23 cellular contexts compared by ENCODE assay signal in the genomic region with DNA sequence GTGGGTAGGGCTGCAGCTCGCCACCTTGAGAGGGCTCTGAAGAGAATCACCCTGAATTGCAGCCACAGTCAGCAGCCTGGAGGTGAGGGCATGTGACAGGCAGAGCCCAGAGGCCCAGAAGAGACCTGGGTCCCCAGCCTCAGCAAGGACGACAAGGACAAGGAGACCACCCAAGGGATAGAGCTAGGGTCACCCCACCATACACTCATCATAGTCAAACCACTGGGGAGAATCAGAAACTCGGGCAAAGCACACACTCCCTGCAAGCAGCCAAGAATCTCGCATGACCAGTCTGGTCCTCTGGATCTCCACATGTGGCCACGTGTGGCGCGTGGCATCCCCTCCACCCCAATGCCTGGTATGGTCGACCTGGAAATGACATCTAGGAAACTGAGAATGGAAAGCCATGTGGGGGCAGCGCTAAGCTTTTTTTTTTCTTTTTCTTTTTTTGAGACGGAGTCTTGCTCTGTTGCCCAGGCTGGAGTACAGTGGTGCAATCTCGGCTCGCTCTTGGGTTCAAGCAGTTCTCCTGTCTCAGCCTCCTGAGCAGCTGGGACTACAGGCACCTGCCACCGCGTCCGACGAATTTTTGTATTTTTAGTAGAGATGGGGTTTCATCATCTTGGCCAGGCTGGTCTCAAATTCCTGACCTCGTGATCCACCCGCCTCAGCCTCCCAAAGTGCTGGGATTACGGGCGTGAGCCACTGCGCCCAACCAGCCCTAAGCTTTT. TPM values are rescaled to one million over a fixed set of nuclear protein-coding genes. Genes with fewer than 3 reads are reported as not detected.
A peak's percentile ranks its signal among the peaks of the same experiment; 100 is the strongest.
DNase-seq lines count a peak whose midpoint lies in the region; ATAC-seq, FAIRE-seq and TF ChIP-seq lines count a peak whose summit lies in the region.
"Had no signal": no experiment of that assay in that cellular context is flagged by ENCODE, and none has a peak within 500 bp of the region (broad histone marks: within the 10 kb centered on the region; RNA-seq: fewer than 3 reads in every experiment).

No MANE protein-coding gene starts in this region.

- POLR2A ChIA-PET in HepG2 (lab: Yijun Ruan, JAX): interaction anchor here (7.0 to 20.9 kb wide), 3 partner anchors 20 to 73 kb away, joined by 79 to 1379 read pairs (median 89); a partner anchor contains a TSS
- POLR2A ChIA-PET in RWPE1 (lab: Yijun Ruan, JAX; ENCODE audit: low non-redundant PET): interaction anchor here (0.6 kb wide), 1 partner anchor 69 kb away, joined by 4 read pairs; no protein-coding TSS in a partner anchor

- no peaks in the 10 kb centered on the region for H4K20me1 ChIP-seq in HepG2 (ENCODE audit: insufficient read depth, low read length)

- H3K4me3 ChIP-seq in HepG2 (replicated peaks in 1 of 3; ENCODE audit: insufficient read depth in 1 of 3, low read depth in 2 of 3, low read length in 3 of 3): peak overlapping the region in 1 of 3 experiments; percentile 20; a peak in 2 of 6 replicates
- no peak overlapping the region for H3K4me3 ChIP-seq in right lobe of liver

- H3K9me3 Mint-ChIP-seq in nephron: no peaks in the 10 kb centered on the region
- no peaks in the 10 kb centered on the region for H3K9me3 Mint-ChIP-seq in activated T-cell treated with anti-CD3 and anti-CD28 coated beads, Interleukin-2, amount 50 U/mL, for 72 hours
- H3K9me3 Mint-ChIP-seq in osteocyte (ENCODE audit: unreplicated experiment): no peaks in the 10 kb centered on the region
- H3K9me3 Mint-ChIP-seq: CD14-positive monocyte, H9 had no signal

- no peak for DNase-seq in HepG2 (ENCODE audit: low spot score)
- no peak for DNase-seq in right lobe of liver
- no peak for DNase-seq in RWPE1 (ENCODE audit: low spot score)
- no peak for DNase-seq in activated T-cell treated with anti-CD3 and anti-CD28 coated beads, Interleukin-2, amount 50 U/mL, for 72 hours
- no peak for DNase-seq in NCI-H1417 (lab: John Stamatoyannopoulos, UW)
- no peak for DNase-seq in osteocyte (ENCODE audit: extremely low spot score, unreplicated experiment)
- DNase-seq: DMS79, H9, KG1, NCI-H1105 treated with DMSO at 0.1 percent for 48 hours, NCI-H1694, NCI-H2081, NCI-H2171, NCI-H524 treated with DMSO at 0.1 percent for 48 hours, OCI-M1, SHP77 treated with DMSO at 0.1 percent for 48 hours, T-helper 1 cell had no signal

- no peaks in the 10 kb centered on the region for H3K9me3 ChIP-seq in HepG2 (ENCODE audit: low read length)
- H3K9me3 ChIP-seq in right lobe of liver: no peaks in the 10 kb centered on the region

- CTCF ChIA-PET in HepG2 (lab: Yijun Ruan, JAX; ENCODE audit: low intra/inter-chr PET ratio, low total read pairs) (no interaction called here), RWPE1 (lab: Yijun Ruan, JAX) (interaction anchor here (0.7 to 1.2 kb wide), 2 partner anchors 14 to 26 kb away, joined by 3 to 7 read pairs; a partner anchor contains a TSS)

- no peak for TF ChIP-seq RAD21 in HepG2 (CRISPR knock-in tag; IDR thresholded peaks at IDR 0.05)

- BruUV-seq in HepG2 (replicated peaks; lab: Mats Ljungman, UMichigan): no TSS peak

- TF ChIP-seq EP300 in HepG2 (IDR thresholded peaks at IDR 0.05; ENCODE audit: low read depth in 2 of 2, low read length in 2 of 2) (no peak), HepG2 (CRISPR knock-in tag; IDR thresholded peaks at IDR 0.05; ENCODE audit: borderline replicate concordance) (no peak)

- no peak for FAIRE-seq in HepG2 (lab: Jason Lieb, UNC)
- FAIRE-seq: A204.1, RCC 7860 had no signal

- peaks cover 70% of the 10 kb centered on the region for H3K4me1 ChIP-seq in HepG2 (ENCODE audit: insufficient read depth, low read length)
- peaks cover 0 to 27% (median 2%) of the 10 kb centered on the region in 4 donors for H3K4me1 ChIP-seq in right lobe of liver

- H3K4me2 ChIP-seq in HepG2 (ENCODE audit: low read depth, low read length): peak overlapping the region; percentile 99

- H3K36me3 ChIP-seq in HepG2 (replicated peaks in 1 of 2; ENCODE audit: control insufficient read depth in 1 of 2, insufficient read depth in 2 of 2, low read length in 2 of 2) (peaks cover 0 to 5% of the 10 kb centered on the region in 2 experiments; a peak in 2 of 5 replicates), right lobe of liver (no peaks in the 10 kb centered on the region)

- in situ Hi-C loops in HepG2 (cut with HindIII; ENCODE audit: extremely low pct_ligation_motif_present, low pct_unique_long_range_greater_than_20kb): no loop called here

- no peak overlapping the region for H2AFZ ChIP-seq in HepG2 (ENCODE audit: low read length)

- peak overlapping the region; percentile 100 for H3K27ac ChIP-seq in HepG2 (ENCODE audit: extremely low read length, insufficient read depth, low read length)
- no peak overlapping the region for H3K27ac ChIP-seq in right lobe of liver
- peak overlapping the region; percentile 96 for H3K27ac ChIP-seq in RWPE1
- H3K27ac ChIP-seq: HL-60 had no signal

- H3K79me2 ChIP-seq in HepG2 (ENCODE audit: insufficient read depth, low read length): peaks cover 65% of the 10 kb centered on the region

- H3K4me3 Mint-ChIP-seq in nephron: peak overlapping the region in 2 of 3 experiments; percentile 63 to 68
- no peak overlapping the region for H3K4me3 Mint-ChIP-seq in activated T-cell treated with anti-CD3 and anti-CD28 coated beads, Interleukin-2, amount 50 U/mL, for 72 hours
- H3K4me3 Mint-ChIP-seq in osteocyte (ENCODE audit: unreplicated experiment): no peak overlapping the region
- H3K4me3 Mint-ChIP-seq: B cell, H9 had no signal

- intact Hi-C loops in HepG2 (cut with micrococcal nuclease; ENCODE audit: unreplicated experiment): no loop called here
- intact Hi-C loops in right lobe of liver (cut with DNase I): no loop called here

- no peaks in the 10 kb centered on the region; a peak in 1 of 5 replicates for H3K27me3 ChIP-seq in HepG2 (ENCODE audit: control insufficient read depth in 1 of 2, insufficient read depth in 2 of 2, low read length in 2 of 2)
- no peaks in the 10 kb centered on the region for H3K27me3 ChIP-seq in right lobe of liver

- H3K4me1 Mint-ChIP-seq in nephron: peaks cover 35% of the 10 kb centered on the region
- H3K4me1 Mint-ChIP-seq in activated T-cell treated with anti-CD3 and anti-CD28 coated beads, Interleukin-2, amount 50 U/mL, for 72 hours (ENCODE audit: low read depth): peaks cover 5% of the 10 kb centered on the region
- peaks cover 36% of the 10 kb centered on the region for H3K4me1 Mint-ChIP-seq in osteocyte (ENCODE audit: unreplicated experiment)

- H3K36me3 Mint-ChIP-seq in nephron (ENCODE audit: low read depth) (peaks cover 8% of the 10 kb centered on the region), osteocyte (ENCODE audit: unreplicated experiment) (peaks cover 5% of the 10 kb centered on the region)
- peaks cover 0 to 1% of the 10 kb centered on the region in 2 donors for H3K36me3 Mint-ChIP-seq in activated T-cell treated with anti-CD3 and anti-CD28 coated beads, Interleukin-2, amount 50 U/mL, for 72 hours (ENCODE audit: insufficient read depth in 2 of 2)

- ATAC-seq in HepG2 (no peak), right lobe of liver (no peak)
- ATAC-seq in activated T-cell treated with anti-CD3 and anti-CD28 coated beads, Interleukin-2, amount 50 U/mL, for 72 hours (replicated peaks in 1 of 2): no peak

- H3K27ac Mint-ChIP-seq in nephron: peak overlapping the region in 1 of 3 experiments; percentile 43
- H3K27ac Mint-ChIP-seq in activated T-cell treated with anti-CD3 and anti-CD28 coated beads, Interleukin-2, amount 50 U/mL, for 72 hours: no peak overlapping the region
- no peak overlapping the region for H3K27ac Mint-ChIP-seq in osteocyte (ENCODE audit: unreplicated experiment)
- H3K27ac Mint-ChIP-seq: B cell had no signal

- TF ChIP-seq POLR2A in HepG2 (IDR thresholded peaks at IDR 0.05; ENCODE audit: insufficient read depth in 1 of 2, low read depth in 2 of 2, low read length in 2 of 2) (no peak; a peak in 2 of 4 replicates), right lobe of liver (IDR thresholded peaks at IDR 0.05) (no peak)

- WGBS in HepG2 (ENCODE audit: low lambda C conversion rate): 87% methylated on average over 21 of the region's 21 CpGs
- 76% methylated on average over 10 of the region's 21 CpGs for WGBS in right lobe of liver (ENCODE audit: insufficient coverage, low coverage, low lambda C conversion rate, missing lambda C conversion rate)

- H3K27me3 Mint-ChIP-seq in nephron (ENCODE audit: low read depth) (peaks cover 29% of the 10 kb centered on the region), osteocyte (ENCODE audit: unreplicated experiment) (no peaks in the 10 kb centered on the region)
- H3K27me3 Mint-ChIP-seq in activated T-cell treated with anti-CD3 and anti-CD28 coated beads, Interleukin-2, amount 50 U/mL, for 72 hours (ENCODE audit: low read depth): no peaks in the 10 kb centered on the region

- TF ChIP-seq CTCF in HepG2 (CRISPR knock-in tag; IDR thresholded peaks at IDR 0.05): 0 out of 2 replicates have a peak, but pooled peaks have one; percentile 31
- no peak for TF ChIP-seq CTCF in right lobe of liver (IDR thresholded peaks at IDR 0.05)
- no peak for TF ChIP-seq CTCF in RWPE1 (conservative IDR thresholded peaks at IDR 0.05; ENCODE audit: low read depth)
- no peak for TF ChIP-seq CTCF in nephron (IDR thresholded peaks at IDR 0.05; ENCODE audit: unreplicated experiment in 3 of 3)
- TF ChIP-seq CTCF in osteocyte (IDR thresholded peaks at IDR 0.05): no peak

- peak overlapping the region; percentile 33 for H3K9ac ChIP-seq in HepG2 (ENCODE audit: insufficient read depth, low read depth, low read length)

RNA-seq across cellular contexts. Expression of a gene that starts 4.6 kb away (rescaled TPM):
- 111 and 160 TPM in 2 replicates for total RNA-seq in HepG2 (2016; rRNA removed; fragmentation: Illumina TruSeq; extraction: Trizol)
- 48.7 and 63.1 TPM in 2 replicates for total RNA-seq in HepG2 (2016; cell fraction: cytosol; rRNA removed; fragmentation: Illumina TruSeq; extraction: Trizol; ENCODE audit: low read depth)
- total RNA-seq in HepG2 (2016; cell fraction: insoluble cytoplasmic fraction; rRNA removed; fragmentation: Illumina TruSeq; extraction: Trizol): 101 and 161 TPM in 2 replicates
- 105 and 128 TPM in 2 replicates for total RNA-seq in HepG2 (2016; cell fraction: membrane; rRNA removed; fragmentation: Illumina TruSeq; extraction: Trizol)
- total RNA-seq in HepG2 (2016; cell fraction: nucleus; rRNA removed; fragmentation: Illumina TruSeq; extraction: Trizol): 124 and 150 TPM in 2 replicates
- polyA plus RNA-seq in HepG2 (2011; rRNA removed): 129 and 137 TPM in 2 replicates
- polyA plus RNA-seq in HepG2 (2011; cell fraction: cytosol; rRNA removed): 113 and 185 TPM in 2 replicates
- polyA plus RNA-seq in HepG2 (2011; cell fraction: nucleus; rRNA removed): 814 and 941 TPM in 2 replicates
- polyA plus RNA-seq in HepG2 (2012): 59.0 and 123 TPM in 2 replicates
- 41.1 and 53.2 TPM in 2 replicates for polyA plus RNA-seq in HepG2 (2016; cell fraction: cytosol; fragmentation: Illumina TruSeq; extraction: Trizol; ENCODE audit: low read depth)
- 89.1 and 103 TPM in 2 replicates for polyA plus RNA-seq in HepG2 (2016; cell fraction: insoluble cytoplasmic fraction; fragmentation: Illumina TruSeq; extraction: Trizol; ENCODE audit: low read depth)
- 74.4 and 85.2 TPM in 2 replicates for polyA plus RNA-seq in HepG2 (2016; cell fraction: membrane; fragmentation: Illumina TruSeq; extraction: Trizol; ENCODE audit: low read depth)
- polyA plus RNA-seq in HepG2 (2016; cell fraction: nucleus; fragmentation: Illumina TruSeq; extraction: Trizol; ENCODE audit: insufficient read depth, low read depth): 289 and 305 TPM in 2 replicates
- 11.2 and 115 TPM in 2 replicates for polyA minus RNA-seq in HepG2 (2011; rRNA and poly(A)+ RNA removed; ENCODE audit: low replicate concordance)
- 29.9 and 32.1 TPM in 2 replicates for polyA minus RNA-seq in HepG2 (2011; cell fraction: cytosol; rRNA and poly(A)+ RNA removed)
- 63.9 and 90.6 TPM in 2 replicates for polyA minus RNA-seq in HepG2 (2011; cell fraction: nucleus; rRNA and poly(A)+ RNA removed)
- 1 to 10 TPM in 4 of 6 experiments, under 1 TPM in 2; 0.35 to 2.6 (median 1.5) TPM for total RNA-seq in right lobe of liver
- total RNA-seq in activated T-cell treated with anti-CD3 and anti-CD28 coated beads, Interleukin-2, amount 50 U/mL, for 72 hours: 10 to 100 TPM; 11.6 to 13.9 TPM
- 15.2 TPM in 2 replicates for total RNA-seq in osteocyte

RNA-seq across cellular contexts. Expression of a gene that starts 26.1 kb away (rescaled TPM):
- total RNA-seq in HepG2 (2016; rRNA removed; fragmentation: Illumina TruSeq; extraction: Trizol) (91.1 and 115 TPM in 2 replicates), right lobe of liver (10 to 100 TPM; 39.3 to 55.6 (median 45.1) TPM), osteocyte (69.7 and 71.9 TPM in 2 replicates)
- total RNA-seq in HepG2 (2016; cell fraction: cytosol; rRNA removed; fragmentation: Illumina TruSeq; extraction: Trizol; ENCODE audit: low read depth): 50.9 and 56.3 TPM in 2 replicates
- total RNA-seq in HepG2 (2016; cell fraction: insoluble cytoplasmic fraction; rRNA removed; fragmentation: Illumina TruSeq; extraction: Trizol): 93.8 and 106 TPM in 2 replicates
- total RNA-seq in HepG2 (2016; cell fraction: membrane; rRNA removed; fragmentation: Illumina TruSeq; extraction: Trizol): 62.1 and 63.3 TPM in 2 replicates
- 97.5 and 106 TPM in 2 replicates for total RNA-seq in HepG2 (2016; cell fraction: nucleus; rRNA removed; fragmentation: Illumina TruSeq; extraction: Trizol)
- 314 and 325 TPM in 2 replicates for polyA plus RNA-seq in HepG2 (2011; rRNA removed)
- polyA plus RNA-seq in HepG2 (2011; cell fraction: cytosol; rRNA removed): 244 and 264 TPM in 2 replicates
- polyA plus RNA-seq in HepG2 (2011; cell fraction: nucleus; rRNA removed): 676 and 852 TPM in 2 replicates
- polyA plus RNA-seq in HepG2 (2012): 192 and 251 TPM in 2 replicates
- 24.9 and 31.2 TPM in 2 replicates for polyA plus RNA-seq in HepG2 (2016; cell fraction: cytosol; fragmentation: Illumina TruSeq; extraction: Trizol; ENCODE audit: low read depth)
- 142 and 162 TPM in 2 replicates for polyA plus RNA-seq in HepG2 (2016; cell fraction: insoluble cytoplasmic fraction; fragmentation: Illumina TruSeq; extraction: Trizol; ENCODE audit: low read depth)
- 50.3 and 53.9 TPM in 2 replicates for polyA plus RNA-seq in HepG2 (2016; cell fraction: membrane; fragmentation: Illumina TruSeq; extraction: Trizol; ENCODE audit: low read depth)
- polyA plus RNA-seq in HepG2 (2016; cell fraction: nucleus; fragmentation: Illumina TruSeq; extraction: Trizol; ENCODE audit: insufficient read depth, low read depth): 198 and 200 TPM in 2 replicates
- polyA minus RNA-seq in HepG2 (2011; rRNA and poly(A)+ RNA removed; ENCODE audit: low replicate concordance): 54.9 and 219 TPM in 2 replicates
- polyA minus RNA-seq in HepG2 (2011; cell fraction: cytosol; rRNA and poly(A)+ RNA removed): 108 and 118 TPM in 2 replicates
- polyA minus RNA-seq in HepG2 (2011; cell fraction: nucleus; rRNA and poly(A)+ RNA removed): 292 and 371 TPM in 2 replicates
- 10 to 100 TPM; 46.4 to 52.6 TPM for total RNA-seq in activated T-cell treated with anti-CD3 and anti-CD28 coated beads, Interleukin-2, amount 50 U/mL, for 72 hours

Comparison
In these comparisons a context has a peak if more than half of its experiments do, and no peak if none do; other contexts are left out.
1. H3K27ac ChIP-seq: peak in HepG2 (single experiment) and RWPE1 (single experiment); none in right lobe of liver (0 of 3).
2. H3K4me3 Mint-ChIP-seq: peak in nephron (2 of 3); none in activated T-cell treated with anti-CD3 and anti-CD28 coated beads, Interleukin-2, amount 50 U/mL, for 72 hours (0 of 2) and osteocyte (single experiment).